ENCODE assay signal across 15 cellular contexts in the genomic region with DNA sequence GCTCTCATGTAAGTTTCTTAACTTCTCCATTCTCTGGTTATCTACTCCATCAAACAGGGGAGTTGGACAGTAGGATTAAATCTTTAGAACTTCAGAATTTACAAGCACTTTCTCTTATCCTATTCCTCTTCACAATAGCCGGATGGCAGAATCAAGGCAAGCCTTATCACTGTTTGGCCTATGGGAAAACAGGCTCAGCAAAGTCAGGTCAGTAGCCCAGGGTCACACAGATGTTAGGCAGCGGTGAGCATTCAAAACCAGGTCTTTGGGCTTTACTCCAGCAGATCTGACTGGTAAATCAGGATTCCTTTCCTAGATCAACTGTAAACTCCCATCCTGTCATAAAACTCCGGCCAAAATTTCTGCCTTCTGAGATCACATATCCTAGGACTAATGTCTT.
DNase-seq lines count a peak whose midpoint lies in the region; ATAC-seq and TF ChIP-seq lines count a peak whose summit lies in the region.
"Had no signal": no experiment of that assay in that cellular context is flagged by ENCODE, and none has a peak within 500 bp of the region (broad histone marks: within the 10 kb centered on the region; RNA-seq: fewer than 3 reads in every experiment).

No MANE protein-coding gene starts in this region.

- 71 to 78% (median 75%) methylated on average over 3 of the region's 3 CpGs for WGBS in spleen, 5 donors

- DNase-seq in LNCaP clone FGC (ENCODE audit: low read depth) (peak; percentile 79), caudate nucleus (lab: John Stamatoyannopoulos, UW) (no peak), islet precursor cell (peak; percentile 87), spleen (no peak), AG08395 (ENCODE audit: low spot score) (no peak)
- DNase-seq: activated CD4-positive, alpha-beta memory T cell treated with anti-CD3 and anti-CD28 coated beads for 36 hours; DND-41; HCEC 1CT; NCI-H1694; NCI-H510A had no signal

- no peaks in the 10 kb centered on the region for H3K9me3 ChIP-seq in spleen

- no peak for ATAC-seq in GM21723 (IDR thresholded peaks at IDR 0.05; ENCODE audit: unreplicated experiment)
- ATAC-seq in GM21529 (IDR thresholded peaks at IDR 0.05; ENCODE audit: unreplicated experiment) = no peak
- no peak for ATAC-seq in GM21381 (IDR thresholded peaks at IDR 0.05; ENCODE audit: unreplicated experiment)
- ATAC-seq: stimulated activated memory B cell treated with anti-CD40 and anti-IgM and Interleukin-4, amounts not matched to agents 10 μg/mL and 1 μg/mL and 100 μg/mL, for 72 hours had no signal

- no peaks in the 10 kb centered on the region for H3K27me3 ChIP-seq in spleen (replicated peaks in 1 of 7)

- H3K4me3 ChIP-seq in LNCaP clone FGC (ENCODE audit: low read depth, low read length) (no peak overlapping the region), spleen (no peak overlapping the region)

- peaks cover 0 to 50% (median 23%) of the 10 kb centered on the region in 6 donors for H3K4me1 ChIP-seq in spleen

- TF ChIP-seq POLR2A in spleen (IDR thresholded peaks at IDR 0.05) = no peak

- H3K27ac ChIP-seq in caudate nucleus (ENCODE audit: low read depth, low read length) (peak overlapping the region; percentile 5), spleen (peak overlapping the region in 6 of 8 donors; percentile 53 to 71 (median 68))
- H3K27ac ChIP-seq: HL-60 had no signal

- intact Hi-C loops in spleen (cut with DNase I; ENCODE audit: low total_unique reads) = no loop called here

- H3K36me3 ChIP-seq in spleen = no peaks in the 10 kb centered on the region

- no peak for TF ChIP-seq CTCF in LNCaP clone FGC (IDR thresholded peaks at IDR 0.05; ENCODE audit: control insufficient read depth, extremely low read depth, insufficient read depth)
- no peak for TF ChIP-seq CTCF in spleen (IDR thresholded peaks at IDR 0.05 in 8 of 11, conservative IDR thresholded peaks at IDR 0.05 in 3 of 11)

Comparison
In these comparisons a context has a peak if more than half of its experiments do, and no peak if none do; other contexts are left out.
1. DNase-seq: peak in LNCaP clone FGC (single experiment) and islet precursor cell (single experiment); none in caudate nucleus (0 of 61), spleen (single experiment) and AG08395 (single experiment).